ENCODE assay signal across 12 cellular contexts in the genomic region with DNA sequence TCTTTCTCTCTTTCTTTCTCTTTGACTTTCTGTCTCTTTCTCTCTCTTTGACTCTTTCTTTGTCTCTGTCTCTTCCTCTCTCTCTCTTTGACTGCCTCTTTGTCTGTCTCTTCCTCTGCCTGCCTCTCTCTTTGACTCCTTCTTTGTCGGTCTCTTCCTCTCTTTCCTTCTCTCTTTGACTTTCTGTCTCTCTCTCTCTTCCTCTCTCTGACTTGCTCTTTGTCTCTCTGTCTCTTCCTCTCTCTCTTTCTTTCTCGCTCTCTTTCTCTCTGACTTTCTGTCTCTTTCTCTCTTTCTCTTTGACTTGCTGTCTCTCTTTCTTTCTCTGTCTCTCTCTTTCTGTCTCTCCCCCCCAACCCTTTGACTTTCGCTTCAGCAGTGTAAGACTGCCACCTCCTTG. TPM values are rescaled to one million over a fixed set of nuclear protein-coding genes. Genes with fewer than 3 reads are reported as not detected.
DNase-seq lines count a peak whose midpoint lies in the region; ATAC-seq lines count a peak whose summit lies in the region.
"Had no signal": no experiment of that assay in that cellular context is flagged by ENCODE, and none has a peak within 500 bp of the region (broad histone marks: within the 10 kb centered on the region; RNA-seq: fewer than 3 reads in every experiment).

No MANE protein-coding gene starts in this region.

- H3K36me3 Mint-ChIP-seq in activated CD8-positive, alpha-beta memory T cell treated with anti-CD3 and anti-CD28 coated beads, Interleukin-2, amount 10 ng/mL, durations not matched to agents 7 days and 5 days: peaks cover 3% of the 10 kb centered on the region
- H3K36me3 Mint-ChIP-seq in activated T-helper 1 cell treated with anti-CD3 and anti-CD28 coated beads, Interleukin-12 subunit alpha, Interleukin-12 subunit beta, Interleukin-2, Interleukin-4 antibody, amounts not matched to agents 30 ng/mL and 10 ng/mL and 1 ng/mL, durations not matched to agents 14 hours and 24 hours and 36 hours (ENCODE audit: low read depth): no peaks in the 10 kb centered on the region
- H3K36me3 Mint-ChIP-seq: CD4-positive, CD25-positive, alpha-beta regulatory T cell had no signal

- no peak for ATAC-seq in activated CD8-positive, alpha-beta memory T cell treated with anti-CD3 and anti-CD28 coated beads, Interleukin-2, amount 10 ng/mL, durations not matched to agents 7 days and 5 days
- ATAC-seq in HG02798 (IDR thresholded peaks at IDR 0.05; ENCODE audit: poor library complexity, unreplicated experiment): no peak
- ATAC-seq in HG03139 (IDR thresholded peaks at IDR 0.05; ENCODE audit: unreplicated experiment): no peak
- ATAC-seq: HCT116 had no signal

- no peaks in the 10 kb centered on the region for H3K36me3 ChIP-seq in mesendoderm (ENCODE audit: control insufficient read depth, insufficient read depth, low read length)
- H3K36me3 ChIP-seq: BLaER1 treated with 17β-estradiol and CSF1 and Interleukin-3, amounts not matched to agents 10 nM and 100 nM had no signal

- no peaks in the 10 kb centered on the region for H3K9me3 Mint-ChIP-seq in activated CD8-positive, alpha-beta memory T cell treated with anti-CD3 and anti-CD28 coated beads, Interleukin-2, amount 10 ng/mL, durations not matched to agents 7 days and 5 days (ENCODE audit: low read depth)
- H3K9me3 Mint-ChIP-seq in activated T-helper 1 cell treated with anti-CD3 and anti-CD28 coated beads, Interleukin-12 subunit alpha, Interleukin-12 subunit beta, Interleukin-2, Interleukin-4 antibody, amounts not matched to agents 30 ng/mL and 10 ng/mL and 1 ng/mL, durations not matched to agents 14 hours and 24 hours and 36 hours: no peaks in the 10 kb centered on the region

- H4K5ac ChIP-seq in mesendoderm (ENCODE audit: low read length): no peak overlapping the region

- H4K8ac ChIP-seq in mesendoderm (ENCODE audit: low read depth, low read length): no peak overlapping the region

- no peak overlapping the region for H3K27ac ChIP-seq in mesendoderm (ENCODE audit: low read depth, low read length)
- H3K27ac ChIP-seq: BLaER1 treated with 17β-estradiol and CSF1 and Interleukin-3, amounts not matched to agents 10 nM and 100 nM; GM23248 had no signal

- H2BK5ac ChIP-seq in mesendoderm (ENCODE audit: low read length): no peak overlapping the region

- no peak overlapping the region for H3K9ac ChIP-seq in mesendoderm (ENCODE audit: low read length)
- H3K9ac ChIP-seq: BLaER1 treated with 17β-estradiol and CSF1 and Interleukin-3, amounts not matched to agents 10 nM and 100 nM; GM23248 had no signal

- no peak overlapping the region for H3K27ac Mint-ChIP-seq in activated CD8-positive, alpha-beta memory T cell treated with anti-CD3 and anti-CD28 coated beads, Interleukin-2, amount 10 ng/mL, durations not matched to agents 7 days and 5 days
- H3K27ac Mint-ChIP-seq in activated T-helper 1 cell treated with anti-CD3 and anti-CD28 coated beads, Interleukin-12 subunit alpha, Interleukin-12 subunit beta, Interleukin-2, Interleukin-4 antibody, amounts not matched to agents 30 ng/mL and 10 ng/mL and 1 ng/mL, durations not matched to agents 14 hours and 24 hours and 36 hours: peak overlapping the region; percentile 55
- H3K27ac Mint-ChIP-seq: CD4-positive, CD25-positive, alpha-beta regulatory T cell had no signal

- H3K56ac ChIP-seq in mesendoderm (ENCODE audit: low read length): peak overlapping the region; percentile 25

- no peak overlapping the region for H3K4me3 ChIP-seq in mesendoderm (ENCODE audit: low read length)
- H3K4me3 ChIP-seq: BLaER1 treated with 17β-estradiol and CSF1 and Interleukin-3, amounts not matched to agents 10 nM and 100 nM; GM23248 had no signal

- no peaks in the 10 kb centered on the region for H3K79me2 ChIP-seq in mesendoderm (ENCODE audit: control insufficient read depth, insufficient read depth, low read length)

- no peak overlapping the region for H3K23ac ChIP-seq in mesendoderm (ENCODE audit: low read length)

- no CpG with 5 or more reads among the region's 3 CpGs for WGBS in mesendoderm (ENCODE audit: extremely low coverage, insufficient coverage, low lambda C conversion rate)

- no peaks in the 10 kb centered on the region for H3K27me3 ChIP-seq in mesendoderm (ENCODE audit: insufficient read depth, low read length, poor library complexity)

- H3K4me1 Mint-ChIP-seq in activated CD8-positive, alpha-beta memory T cell treated with anti-CD3 and anti-CD28 coated beads, Interleukin-2, amount 10 ng/mL, durations not matched to agents 7 days and 5 days: peaks cover 19% of the 10 kb centered on the region
- peaks cover 14% of the 10 kb centered on the region for H3K4me1 Mint-ChIP-seq in activated T-helper 1 cell treated with anti-CD3 and anti-CD28 coated beads, Interleukin-12 subunit alpha, Interleukin-12 subunit beta, Interleukin-2, Interleukin-4 antibody, amounts not matched to agents 30 ng/mL and 10 ng/mL and 1 ng/mL, durations not matched to agents 14 hours and 24 hours and 36 hours (ENCODE audit: low read depth)

- H2BK120ac ChIP-seq in mesendoderm (ENCODE audit: low read depth, low read length): peak overlapping the region; percentile 61

- H3K4me2 ChIP-seq in mesendoderm (ENCODE audit: low read length): no peak overlapping the region
- H3K4me2 ChIP-seq: BLaER1 treated with 17β-estradiol and CSF1 and Interleukin-3, amounts not matched to agents 10 nM and 100 nM had no signal

- no peak overlapping the region for H2BK15ac ChIP-seq in mesendoderm (replicated peaks; ENCODE audit: low read depth)

- H3K27me3 Mint-ChIP-seq in activated CD8-positive, alpha-beta memory T cell treated with anti-CD3 and anti-CD28 coated beads, Interleukin-2, amount 10 ng/mL, durations not matched to agents 7 days and 5 days: no peaks in the 10 kb centered on the region
- no peaks in the 10 kb centered on the region for H3K27me3 Mint-ChIP-seq in activated T-helper 1 cell treated with anti-CD3 and anti-CD28 coated beads, Interleukin-12 subunit alpha, Interleukin-12 subunit beta, Interleukin-2, Interleukin-4 antibody, amounts not matched to agents 30 ng/mL and 10 ng/mL and 1 ng/mL, durations not matched to agents 14 hours and 24 hours and 36 hours (ENCODE audit: insufficient read depth)
- H3K27me3 Mint-ChIP-seq: CD4-positive, CD25-positive, alpha-beta regulatory T cell had no signal

- DNase-seq in activated CD8-positive, alpha-beta memory T cell treated with anti-CD3 and anti-CD28 coated beads, Interleukin-2, amount 10 ng/mL, durations not matched to agents 7 days and 5 days: no peak
- no peak for DNase-seq in activated CD8-positive, alpha-beta memory T cell treated with anti-CD3 and anti-CD28 coated beads, Interleukin-2, amount 50 U/mL, for 48 hours
- DNase-seq in activated T-helper 1 cell treated with anti-CD3 and anti-CD28 coated beads, Interleukin-12 subunit alpha, Interleukin-12 subunit beta, Interleukin-2, Interleukin-4 antibody, amounts not matched to agents 30 ng/mL and 10 ng/mL and 1 ng/mL, durations not matched to agents 14 hours and 24 hours and 36 hours (ENCODE audit: low spot score): no peak
- DNase-seq in mesendoderm (no peak), HT-29 (ENCODE audit: low spot score) (no peak)
- DNase-seq: 8988T; CD4-positive, CD25-positive, alpha-beta regulatory T cell; GM23248 had no signal

- CTCF ChIA-PET in activated CD8-positive, alpha-beta memory T cell treated with anti-CD3 and anti-CD28 coated beads, Interleukin-2, amount 10 ng/mL, durations not matched to agents 7 days and 5 days (lab: Charles Lee): no interaction called here

- H3K4me3 Mint-ChIP-seq in activated CD8-positive, alpha-beta memory T cell treated with anti-CD3 and anti-CD28 coated beads, Interleukin-2, amount 10 ng/mL, durations not matched to agents 7 days and 5 days: peak overlapping the region; percentile 21
- H3K4me3 Mint-ChIP-seq in activated T-helper 1 cell treated with anti-CD3 and anti-CD28 coated beads, Interleukin-12 subunit alpha, Interleukin-12 subunit beta, Interleukin-2, Interleukin-4 antibody, amounts not matched to agents 30 ng/mL and 10 ng/mL and 1 ng/mL, durations not matched to agents 14 hours and 24 hours and 36 hours: no peak overlapping the region

- no peak overlapping the region for H2AK5ac ChIP-seq in mesendoderm (ENCODE audit: low read length)

- H3K79me1 ChIP-seq in mesendoderm (ENCODE audit: low read length): no peaks in the 10 kb centered on the region

- H3K4ac ChIP-seq in mesendoderm (ENCODE audit: low read depth, low read length): no peak overlapping the region

- intact Hi-C loops in activated T-helper 1 cell treated with anti-CD3 and anti-CD28 coated beads, Interleukin-12 subunit alpha, Interleukin-12 subunit beta, Interleukin-2, Interleukin-4 antibody, amounts not matched to agents 30 ng/mL and 10 ng/mL and 1 ng/mL, durations not matched to agents 14 hours and 24 hours and 36 hours (cut with micrococcal nuclease): no loop called here

- no peaks in the 10 kb centered on the region for H3K4me1 ChIP-seq in mesendoderm (ENCODE audit: control insufficient read depth, low read depth, low read length)
- H3K4me1 ChIP-seq: BLaER1 treated with 17β-estradiol and CSF1 and Interleukin-3, amounts not matched to agents 10 nM and 100 nM had no signal

- no peak overlapping the region for H3K18ac ChIP-seq in mesendoderm (ENCODE audit: low read length)

RNA-seq across cellular contexts. Expression of a gene that starts 36.4 kb away (rescaled TPM):
- 100 to 1,000 TPM; 365 to 381 TPM for total RNA-seq in activated CD8-positive, alpha-beta memory T cell treated with anti-CD3 and anti-CD28 coated beads, Interleukin-2, amount 10 ng/mL, durations not matched to agents 7 days and 5 days
- 295 and 305 TPM in 2 replicates for total RNA-seq in activated T-helper 1 cell treated with anti-CD3 and anti-CD28 coated beads, Interleukin-12 subunit alpha, Interleukin-12 subunit beta, Interleukin-2, Interleukin-4 antibody, amounts not matched to agents 30 ng/mL and 10 ng/mL and 1 ng/mL, durations not matched to agents 14 hours and 24 hours and 36 hours
- 37.4 TPM for polyA plus RNA-seq in mesendoderm (2013, experiment 1 of 2)
- polyA plus RNA-seq in mesendoderm (2013, experiment 2 of 2): 35.7 TPM
- total RNA-seq in HT-29 (2014; rRNA removed; shearing (Covaris generic)): 87.4 and 97.9 TPM in 2 replicates
